ENCODE assay signal across 2 cellular contexts in the genomic region with DNA sequence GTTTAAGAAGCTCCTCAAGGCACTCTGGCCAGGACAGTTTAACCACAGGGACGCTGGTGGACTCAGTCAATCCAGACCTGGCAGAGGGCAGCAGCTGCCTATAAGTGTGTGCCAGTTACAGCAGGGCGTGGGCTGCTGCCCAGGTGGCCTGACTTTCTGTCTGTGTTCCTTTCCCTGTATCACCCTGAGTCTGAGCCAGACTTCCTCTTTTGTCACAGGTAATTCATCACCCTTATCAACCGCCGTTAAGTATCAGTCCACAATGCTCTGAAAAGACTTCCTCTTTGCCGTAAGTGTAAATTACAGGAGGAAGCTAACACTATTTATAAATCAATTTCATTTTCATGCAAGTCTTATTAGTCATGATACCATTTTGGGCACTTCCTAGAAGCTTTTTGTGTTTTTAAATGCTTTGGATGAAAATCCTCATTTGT.
TF ChIP-seq lines count a peak whose summit lies in the region.

No MANE protein-coding gene starts in this region.

TF ChIP-seq in A549, 52 proteins besides CTCF, POLR2A, EP300 and RAD21 (continued from another document):
- TF ChIP-seq HEYL (CRISPR knock-in tag; IDR thresholded peaks at IDR 0.05) (no peak), RARB (CRISPR knock-in tag; IDR thresholded peaks at IDR 0.05) (no peak)
- TF ChIP-seq, protein P1, sequence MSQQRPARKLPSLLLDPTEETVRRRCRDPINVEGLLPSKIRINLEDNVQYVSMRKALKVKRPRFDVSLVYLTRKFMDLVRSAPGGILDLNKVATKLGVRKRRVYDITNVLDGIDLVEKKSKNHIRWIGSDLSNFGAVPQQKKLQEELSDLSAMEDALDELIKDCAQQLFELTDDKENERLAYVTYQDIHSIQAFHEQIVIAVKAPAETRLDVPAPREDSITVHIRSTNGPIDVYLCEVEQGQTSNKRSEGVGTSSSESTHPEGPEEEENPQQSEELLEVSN (IDR thresholded peaks at IDR 0.05; ENCODE audit: borderline replicate concordance, low read depth) = no peak

TF ChIP-seq in WTC11, 78 proteins besides CTCF, POLR2A, EP300 and RAD21 (continued from another document):
- TF ChIP-seq, protein P2, sequence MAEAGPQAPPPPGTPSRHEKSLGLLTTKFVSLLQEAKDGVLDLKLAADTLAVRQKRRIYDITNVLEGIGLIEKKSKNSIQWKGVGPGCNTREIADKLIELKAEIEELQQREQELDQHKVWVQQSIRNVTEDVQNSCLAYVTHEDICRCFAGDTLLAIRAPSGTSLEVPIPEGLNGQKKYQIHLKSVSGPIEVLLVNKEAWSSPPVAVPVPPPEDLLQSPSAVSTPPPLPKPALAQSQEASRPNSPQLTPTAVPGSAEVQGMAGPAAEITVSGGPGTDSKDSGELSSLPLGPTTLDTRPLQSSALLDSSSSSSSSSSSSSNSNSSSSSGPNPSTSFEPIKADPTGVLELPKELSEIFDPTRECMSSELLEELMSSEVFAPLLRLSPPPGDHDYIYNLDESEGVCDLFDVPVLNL (CRISPR knock-in tag; IDR thresholded peaks at IDR 0.05; ENCODE audit: borderline replicate concordance, low read depth) = no peak
- TF ChIP-seq TEAD1 (CRISPR knock-in tag; IDR thresholded peaks at IDR 0.05) (no peak), SMAD4 (CRISPR knock-in tag; IDR thresholded peaks at IDR 0.05) (no peak), NR1H2 (CRISPR knock-in tag; IDR thresholded peaks at IDR 0.05) (no peak), FOXJ3 (CRISPR knock-in tag; IDR thresholded peaks at IDR 0.05; ENCODE audit: borderline replicate concordance) (no peak), CREB1 (CRISPR knock-in tag; IDR thresholded peaks at IDR 0.05) (no peak), OVOL2 (CRISPR knock-in tag; IDR thresholded peaks at IDR 0.05; ENCODE audit: borderline replicate concordance) (no peak), TP53 (CRISPR knock-in tag; IDR thresholded peaks at IDR 0.05) (no peak), SP1 (CRISPR knock-in tag; conservative IDR thresholded peaks at IDR 0.05) (no peak)
- TF ChIP-seq, protein P3, sequence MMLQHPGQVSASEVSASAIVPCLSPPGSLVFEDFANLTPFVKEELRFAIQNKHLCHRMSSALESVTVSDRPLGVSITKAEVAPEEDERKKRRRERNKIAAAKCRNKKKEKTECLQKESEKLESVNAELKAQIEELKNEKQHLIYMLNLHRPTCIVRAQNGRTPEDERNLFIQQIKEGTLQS (CRISPR knock-in tag; conservative IDR thresholded peaks at IDR 0.05) = no peak
TF ChIP-seq in WTC11: peak in this region for 0.
